ENCODE assay signal across 1 cellular context in the genomic region with DNA sequence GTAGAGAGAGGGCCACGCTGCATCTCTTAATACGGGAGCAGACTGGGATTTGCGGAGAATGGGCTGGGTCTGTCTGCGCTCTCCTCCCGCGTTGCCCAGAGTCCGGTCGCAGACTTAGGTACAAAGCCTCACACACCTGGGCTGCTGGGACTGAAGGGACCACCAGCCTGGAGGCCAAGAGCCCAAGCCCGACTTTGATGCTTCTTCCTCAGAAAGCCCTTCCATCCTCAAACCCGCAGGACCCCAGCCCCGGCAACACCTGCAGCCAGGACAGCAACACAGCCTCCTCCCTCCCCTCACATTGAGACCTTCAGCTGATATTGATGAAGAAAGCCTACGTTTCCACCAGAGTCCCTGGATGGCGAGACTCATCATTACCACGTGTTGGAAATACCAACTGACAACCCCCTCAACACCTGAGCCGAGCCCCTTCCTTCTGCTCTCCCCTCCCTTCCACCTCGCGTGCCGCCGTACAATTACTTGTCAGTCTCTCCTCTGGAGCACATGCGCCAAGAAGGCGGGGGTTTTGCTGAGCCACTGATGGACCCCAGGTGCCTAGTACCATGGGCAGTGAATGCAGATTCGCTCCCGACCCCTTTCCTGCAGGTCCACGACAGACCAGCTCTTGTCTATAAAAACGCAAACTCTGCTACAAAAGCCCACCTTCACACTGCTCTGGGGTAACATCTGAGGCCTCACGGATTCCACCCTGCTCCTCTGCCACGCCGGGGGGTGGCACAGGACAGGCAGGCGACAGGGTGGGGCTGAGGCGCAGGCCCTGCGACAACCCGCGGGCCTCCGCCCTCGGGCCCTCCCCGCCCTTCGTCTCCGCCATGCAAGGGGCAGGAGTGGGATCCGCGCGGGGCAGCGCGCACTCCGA.
TF ChIP-seq lines count a peak whose summit lies in the region.

No MANE protein-coding gene starts in this region.

TF ChIP-seq in GM12878, 131 proteins besides CTCF, POLR2A, EP300 and RAD21:
- TF ChIP-seq TCF7 (IDR thresholded peaks at IDR 0.05; ENCODE audit: borderline replicate concordance) (no peak), MTA3 (IDR thresholded peaks at IDR 0.05; ENCODE audit: borderline replicate concordance, low read length) (no peak), STAT1 (conservative IDR thresholded peaks at IDR 0.05) (no peak), SREBF1 (IDR thresholded peaks at IDR 0.05; ENCODE audit: low read length) (no peak), CBFB (IDR thresholded peaks at IDR 0.05; ENCODE audit: low read depth) (no peak), RUNX3 (IDR thresholded peaks at IDR 0.05; ENCODE audit: low read length) (no peak), NR2C2 (IDR thresholded peaks at IDR 0.05; ENCODE audit: borderline replicate concordance, control insufficient read depth, insufficient read length, low read depth) (no peak)
- TF ChIP-seq, protein P1, sequence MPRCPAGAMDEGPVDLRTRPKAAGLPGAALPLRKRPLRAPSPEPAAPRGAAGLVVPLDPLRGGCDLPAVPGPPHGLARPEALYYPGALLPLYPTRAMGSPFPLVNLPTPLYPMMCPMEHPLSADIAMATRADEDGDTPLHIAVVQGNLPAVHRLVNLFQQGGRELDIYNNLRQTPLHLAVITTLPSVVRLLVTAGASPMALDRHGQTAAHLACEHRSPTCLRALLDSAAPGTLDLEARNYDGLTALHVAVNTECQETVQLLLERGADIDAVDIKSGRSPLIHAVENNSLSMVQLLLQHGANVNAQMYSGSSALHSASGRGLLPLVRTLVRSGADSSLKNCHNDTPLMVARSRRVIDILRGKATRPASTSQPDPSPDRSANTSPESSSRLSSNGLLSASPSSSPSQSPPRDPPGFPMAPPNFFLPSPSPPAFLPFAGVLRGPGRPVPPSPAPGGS (IDR thresholded peaks at IDR 0.05; ENCODE audit: borderline replicate concordance, insufficient read depth, low read depth, low read length, poor library complexity, severe bottlenecking), result no peak
